In the genomic region with DNA sequence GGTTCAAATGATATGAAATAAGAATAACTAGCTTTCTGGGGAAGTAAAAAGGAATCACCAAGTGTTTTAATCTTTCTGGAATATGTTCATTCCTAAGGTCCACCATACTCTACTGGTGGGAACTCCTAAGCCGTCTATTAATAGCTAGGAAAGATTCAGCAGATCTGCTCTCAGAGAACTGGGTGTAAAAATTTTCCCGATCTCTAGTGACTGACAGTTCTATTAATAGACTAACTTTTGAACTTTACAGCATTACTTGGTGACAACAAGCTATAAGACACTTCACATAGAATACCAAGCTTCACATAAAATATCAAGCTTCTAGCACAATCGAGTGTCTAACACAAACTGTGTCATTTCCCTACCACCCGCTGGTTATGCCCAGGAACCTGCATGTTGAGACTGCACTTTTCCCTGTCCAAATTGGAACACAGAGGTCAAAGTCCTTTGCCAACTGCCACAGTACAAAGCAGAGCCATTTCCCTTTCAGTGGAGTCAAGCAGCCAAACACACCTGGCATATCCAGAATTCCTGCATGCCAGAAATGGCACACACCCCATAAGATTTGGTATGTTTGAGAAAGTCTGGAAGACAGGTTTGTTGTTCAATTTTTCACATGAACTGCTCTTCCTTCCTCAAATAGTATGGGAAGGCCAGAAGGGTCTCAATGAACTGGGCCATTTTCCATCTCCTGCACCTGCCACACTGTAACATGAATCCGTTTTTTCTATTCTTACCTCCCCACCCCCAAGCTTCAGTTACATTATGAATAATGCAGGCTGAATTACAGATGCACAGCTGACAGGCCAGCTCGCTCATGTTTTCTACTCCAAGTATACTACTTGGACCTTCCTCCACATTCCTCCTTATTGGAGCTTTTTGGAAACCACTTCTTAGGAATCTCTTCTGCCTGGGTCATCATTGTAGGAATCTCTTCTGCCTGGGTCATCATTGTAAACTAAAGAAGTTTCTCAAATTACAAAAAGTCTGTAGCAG, we compare ENCODE assay signal across 8 cellular contexts. TPM values are rescaled to one million over a fixed set of nuclear protein-coding genes. Genes with fewer than 3 reads are reported as not detected.
DNase-seq lines count a peak whose midpoint lies in the region; ATAC-seq and TF ChIP-seq lines count a peak whose summit lies in the region.
"Had no signal": no experiment of that assay in that cellular context is flagged by ENCODE, and none has a peak within 500 bp of the region (broad histone marks: within the 10 kb centered on the region; RNA-seq: fewer than 3 reads in every experiment).

No MANE protein-coding gene starts in this region.

- no peak for TF ChIP-seq POLR2A in esophagus squamous epithelium (IDR thresholded peaks at IDR 0.05)

- no peaks in the 10 kb centered on the region for H3K9me3 ChIP-seq in esophagus squamous epithelium

- no peak for ATAC-seq in HG03039 (IDR thresholded peaks at IDR 0.05; ENCODE audit: unreplicated experiment)
- no peak for ATAC-seq in activated CD4-positive, CD25-positive, alpha-beta regulatory T cell treated with anti-CD3 and anti-CD28 coated beads, Interleukin-2, amount 50 U/mL, for 24 hours

- H3K4me3 ChIP-seq in esophagus squamous epithelium, result no peak overlapping the region
- no peak overlapping the region for H3K4me3 ChIP-seq in retinal pigment epithelial cell (ENCODE audit: low read length)

- H3K36me3 ChIP-seq in esophagus squamous epithelium, result peaks cover 7 to 39% (median 30%) of the 10 kb centered on the region in 3 donors

- TF ChIP-seq CTCF in esophagus squamous epithelium (IDR thresholded peaks at IDR 0.05), result no peak
- TF ChIP-seq CTCF in retinal pigment epithelial cell (conservative IDR thresholded peaks at IDR 0.05; ENCODE audit: low read depth, low read length), result no peak

- no peaks in the 10 kb centered on the region for H3K27me3 ChIP-seq in esophagus squamous epithelium

- WGBS in esophagus squamous epithelium, 2 donors, result 35 to 43% methylated on average over 6 of the region's 6 CpGs

- peaks cover 25 to 52% (median 36%) of the 10 kb centered on the region in 3 donors for H3K4me1 ChIP-seq in esophagus squamous epithelium

- DNase-seq in HCEC 1CT (peak; percentile 15), NCI-H2171 treated with DMSO at 0.1 percent for 48 hours (lab: John Stamatoyannopoulos, UW) (peak; percentile 94), esophagus squamous epithelium (lab: John Stamatoyannopoulos, UW) (no peak), retinal pigment epithelial cell (ENCODE audit: low read depth) (peak; percentile 28), cortex of kidney (lab: John Stamatoyannopoulos, UW) (no peak)
- DNase-seq: activated CD4-positive, alpha-beta T cell treated with anti-CD3 and anti-CD28 coated beads for 48 hours had no signal

- peak overlapping the region; percentile 12 to 65 (median 34) for H3K27ac ChIP-seq in esophagus squamous epithelium

- intact Hi-C loops in esophagus squamous epithelium (cut with DNase I), result loop anchor here (5.0 kb wide), 1 partner anchor 55 kb away; the partner anchor contains the start of gene PATL1

RNA-seq across cellular contexts. Expression of gene OSBP, which starts 3.7 kb away (rescaled TPM):
- 10 to 100 TPM; 19.4 to 28.8 (median 23.3) TPM for total RNA-seq in esophagus squamous epithelium

RNA-seq across cellular contexts. Expression of gene PATL1, which starts 57.0 kb away (rescaled TPM):
- 10 to 100 TPM; 11.2 to 17.9 (median 15.3) TPM for total RNA-seq in esophagus squamous epithelium

Comparison
In these comparisons a context has a peak if more than half of its experiments do, and no peak if none do; other contexts are left out.
1. DNase-seq: peak in HCEC 1CT (single experiment), NCI-H2171 treated with DMSO at 0.1 percent for 48 hours (single experiment) and retinal pigment epithelial cell (single experiment); none in esophagus squamous epithelium (single experiment) and cortex of kidney (single experiment).